Comparison of ENCODE assay signal across 6 cellular contexts in genomic region chr16:88705076-88705684, GRCh38. TPM values are rescaled to one million over a fixed set of nuclear protein-coding genes. Genes with fewer than 3 reads are reported as not detected.
DNase-seq lines count a peak whose midpoint lies in the region; TF ChIP-seq lines count a peak whose summit lies in the region.

No MANE protein-coding gene starts in this region.

- H3K27me3 ChIP-seq in MM.1S (replicated peaks; ENCODE audit: insufficient read depth, low read length) (no peaks in the 10 kb centered on the region), colonic mucosa (no peaks in the 10 kb centered on the region), trophoblast cell (ENCODE audit: insufficient read depth, low read length) (no peaks in the 10 kb centered on the region)

- H2AFZ ChIP-seq in MM.1S (ENCODE audit: low read length) (no peak overlapping the region), trophoblast cell (ENCODE audit: insufficient read depth, low read length, poor library complexity) (no peak overlapping the region)

- H3K9me3 ChIP-seq in MM.1S (replicated peaks; ENCODE audit: insufficient read depth, low read length) (no peaks in the 10 kb centered on the region), colonic mucosa (no peaks in the 10 kb centered on the region), trophoblast cell (ENCODE audit: insufficient read depth, low read depth, low read length) (no peaks in the 10 kb centered on the region)

- H4K20me1 ChIP-seq in MM.1S (ENCODE audit: insufficient read depth, low read length): no peaks in the 10 kb centered on the region

- H3K79me1 ChIP-seq in trophoblast cell (ENCODE audit: low read length): peaks cover 2% of the 10 kb centered on the region

- H3K18ac ChIP-seq in trophoblast cell (ENCODE audit: low read length): no peak overlapping the region

- H3K36me3 ChIP-seq in MM.1S (replicated peaks; ENCODE audit: insufficient read depth, low read length): no peaks in the 10 kb centered on the region
- H3K36me3 ChIP-seq in colonic mucosa: no peaks in the 10 kb centered on the region
- H3K36me3 ChIP-seq in trophoblast cell (ENCODE audit: control insufficient read depth in 1 of 2, insufficient read depth in 2 of 2, low read length in 2 of 2): peaks cover 7 to 10% of the 10 kb centered on the region in 2 experiments

- H3F3A ChIP-seq in MM.1S (ENCODE audit: insufficient read depth, low read length): peaks cover 7% of the 10 kb centered on the region; the same call in 1 of the 2 replicates

- H3K27ac ChIP-seq in 22Rv1 (peak overlapping the region; percentile 69), MM.1S (ENCODE audit: low read length) (peak overlapping the region; percentile 44; the same call in 1 of the 2 replicates), colonic mucosa (peak overlapping the region; percentile 59), trophoblast cell (ENCODE audit: low read depth, low read length) (no peak overlapping the region)

- no peak overlapping the region for H2BK12ac ChIP-seq in trophoblast cell (ENCODE audit: low read length)

- no peak overlapping the region for H2AK5ac ChIP-seq in trophoblast cell (ENCODE audit: low read length)

- H2BK5ac ChIP-seq in trophoblast cell (ENCODE audit: low read depth, low read length, poor library complexity): no peak overlapping the region

- no peak overlapping the region for H4K8ac ChIP-seq in trophoblast cell (ENCODE audit: low read depth, low read length)

- H2BK120ac ChIP-seq in trophoblast cell (ENCODE audit: insufficient read depth, low read length, poor library complexity): no peak overlapping the region

- no CpG with 5 or more reads among the region's 9 CpGs for WGBS in trophoblast cell (ENCODE audit: extremely low coverage, insufficient coverage, insufficient read length)

- TF ChIP-seq CTCF in 22Rv1 (IDR thresholded peaks at IDR 0.05) (no peak), MM.1S (IDR thresholded peaks at IDR 0.05; ENCODE audit: low read length) (no peak), colonic mucosa (IDR thresholded peaks at IDR 0.05) (no peak)

- H3K14ac ChIP-seq in trophoblast cell (ENCODE audit: low read length): no peak overlapping the region

- no peak overlapping the region for H3K23ac ChIP-seq in trophoblast cell (ENCODE audit: low read length)

- no peak overlapping the region for H4K91ac ChIP-seq in trophoblast cell (ENCODE audit: low read depth, low read length)

- H3K79me2 ChIP-seq in MM.1S (ENCODE audit: low read length) (peaks cover 37% of the 10 kb centered on the region), trophoblast cell (ENCODE audit: control insufficient read depth, insufficient read depth, low read length, poor library complexity) (no peaks in the 10 kb centered on the region)

- H3K9ac ChIP-seq in MM.1S (ENCODE audit: low read length): peak overlapping the region; percentile 66
- peak overlapping the region; percentile 69 to 87 for H3K9ac ChIP-seq in colonic mucosa (ENCODE audit: low read depth in 2 of 2, low read length in 2 of 2)
- H3K9ac ChIP-seq in trophoblast cell (ENCODE audit: low read length): no peak overlapping the region

- H3K9me2 ChIP-seq in MM.1S (replicated peaks; ENCODE audit: insufficient read depth, low read length): no peaks in the 10 kb centered on the region

- intact Hi-C loops in colonic mucosa (cut with DNase I): no loop called here

- DNase-seq in MM.1S (peak; percentile 12), colonic mucosa (no peak), trophoblast cell (peak in 1 of 2 donors; percentile 13), inferior parietal cortex (ENCODE audit: extremely low spot score) (no peak), mesenteric fat pad (ENCODE audit: low spot score) (no peak)

- no peak overlapping the region for H3K4ac ChIP-seq in trophoblast cell (ENCODE audit: low read depth, low read length)

- H3K4me3 ChIP-seq in MM.1S (ENCODE audit: low read length): peak overlapping the region; percentile 64
- peak overlapping the region; percentile 99 for H3K4me3 ChIP-seq in colonic mucosa
- H3K4me3 ChIP-seq in trophoblast cell (ENCODE audit: low read depth, low read length): no peak overlapping the region

- peaks cover 12% of the 10 kb centered on the region for H3K4me1 ChIP-seq in MM.1S (ENCODE audit: low read length)
- peaks cover 14% of the 10 kb centered on the region for H3K4me1 ChIP-seq in colonic mucosa
- peaks cover 4 to 14% of the 10 kb centered on the region in 2 experiments for H3K4me1 ChIP-seq in trophoblast cell (ENCODE audit: control insufficient read depth in 1 of 2, insufficient read depth in 2 of 2, low read length in 2 of 2)

- H4K12ac ChIP-seq in trophoblast cell (ENCODE audit: low read depth, low read length): no peak overlapping the region

- H3K4me2 ChIP-seq in MM.1S (ENCODE audit: low read depth, low read length) (peak overlapping the region; percentile 72), trophoblast cell (ENCODE audit: low read length) (peak overlapping the region; percentile 87)

RNA-seq across cellular contexts. Expression of gene RNF166, which starts 1.0 kb away (rescaled TPM):
- 1 to 10 TPM; 9.2 to 9.3 TPM for total RNA-seq in colonic mucosa
- polyA plus RNA-seq in trophoblast cell (2013): 8.7 and 8.8 TPM in 2 replicates
- 22.5 TPM for total RNA-seq in mesenteric fat pad

RNA-seq across cellular contexts. Expression of gene CTU2, which starts 1.1 kb away (rescaled TPM):
- total RNA-seq in colonic mucosa (10 to 100 TPM in 1 of 2 donors, 1 to 10 TPM in 1; 7.8 to 23.1 TPM), mesenteric fat pad (20.3 TPM)
- 25.4 and 28.4 TPM in 2 replicates for polyA plus RNA-seq in trophoblast cell (2013)

RNA-seq across cellular contexts. Expression of gene SNAI3, which starts 18.9 kb away (rescaled TPM):
- under 1 TPM; 0.25 to 0.40 TPM for total RNA-seq in colonic mucosa
- polyA plus RNA-seq in trophoblast cell (2013): 0.27 and 0.31 TPM in 2 replicates
- total RNA-seq in mesenteric fat pad: 1.2 TPM

RNA-seq across cellular contexts. Expression of gene MVD, which starts 42.3 kb away (rescaled TPM):
- 100 to 1,000 TPM in 1 of 2 donors, 10 to 100 TPM in 1; 86.2 to 132 TPM for total RNA-seq in colonic mucosa
- 102 and 109 TPM in 2 replicates for polyA plus RNA-seq in trophoblast cell (2013)
- 22.9 TPM for total RNA-seq in mesenteric fat pad

RNA-seq across cellular contexts. Expression of gene CYBA, which starts 54.3 kb away (rescaled TPM):
- total RNA-seq in colonic mucosa (100 to 1,000 TPM; 368 to 389 TPM), mesenteric fat pad (183 TPM)
- 218 TPM in 2 replicates for polyA plus RNA-seq in trophoblast cell (2013)
